9 cellular contexts compared by ENCODE assay signal in genomic region chr6:149646599-149646998, GRCh38. TPM values are rescaled to one million over a fixed set of nuclear protein-coding genes. Genes with fewer than 3 reads are reported as not detected.
DNase-seq lines count a peak whose midpoint lies in the region; ATAC-seq and TF ChIP-seq lines count a peak whose summit lies in the region.
"Had no signal": no experiment of that assay in that cellular context is flagged by ENCODE, and none has a peak within 500 bp of the region (broad histone marks: within the 10 kb centered on the region; RNA-seq: fewer than 3 reads in every experiment).

No MANE protein-coding gene starts in this region.

- in situ Hi-C loops in Panc1 (cut with HindIII; ENCODE audit: low pct_unique_long_range_greater_than_20kb, low sequenced_read_pairs) (no loop called here), G401 (cut with HindIII; ENCODE audit: low sequenced_read_pairs) (no loop called here), GM13977 (cut with MboI; ENCODE audit: low pct_unique_long_range_greater_than_20kb, low sequenced_read_pairs, unreplicated experiment) (no loop called here)

- H3K4me3 ChIP-seq in H7 (ENCODE audit: insufficient read depth, low read depth, low read length): peak overlapping the region; percentile 89
- H3K4me3 ChIP-seq in Panc1 (ENCODE audit: low read depth in 2 of 2, low read length in 2 of 2): peak overlapping the region; percentile 82 to 92; a peak in 3 of 4 replicates
- peak overlapping the region; percentile 61 for H3K4me3 ChIP-seq in epithelial cell of esophagus (ENCODE audit: low read length)
- H3K4me3 ChIP-seq in parathyroid adenoma (ENCODE audit: low read depth, low read length): peak overlapping the region; percentile 3

- no peak for ATAC-seq in Panc1

- BruUV-seq in Panc1 (replicated peaks; lab: Mats Ljungman, UMichigan): no TSS peak

- peaks cover 26% of the 10 kb centered on the region for H3K79me2 ChIP-seq in parathyroid adenoma

- no peak for TF ChIP-seq CTCF in Panc1 (IDR thresholded peaks at IDR 0.05)
- TF ChIP-seq CTCF in epithelial cell of esophagus (IDR thresholded peaks at IDR 0.05; ENCODE audit: insufficient read depth, low read depth, low read length, missing control alignments): no peak
- TF ChIP-seq CTCF in parathyroid adenoma (IDR thresholded peaks at IDR 0.05): no peak
- no peak for TF ChIP-seq CTCF in GM13977 (IDR thresholded peaks at IDR 0.05; ENCODE audit: extremely low read depth, insufficient read depth, missing control alignments)

- H3K36me3 ChIP-seq in H7 (replicated peaks; ENCODE audit: control insufficient read depth, insufficient read depth, low read length) (no peaks in the 10 kb centered on the region), Panc1 (ENCODE audit: control insufficient read depth, insufficient read depth, low read length) (peaks cover 7% of the 10 kb centered on the region; the same call in 1 of the 2 replicates), parathyroid adenoma (ENCODE audit: control insufficient read depth, insufficient read depth, low read length) (no peaks in the 10 kb centered on the region)

- POLR2A ChIA-PET in Panc1 (lab: Charles Lee): no interaction called here

- H3K27me3 ChIP-seq in H7 (ENCODE audit: control insufficient read depth, insufficient read depth, low read length) (no peaks in the 10 kb centered on the region), Panc1 (ENCODE audit: control insufficient read depth, insufficient read depth, low read length) (no peaks in the 10 kb centered on the region), parathyroid adenoma (ENCODE audit: control insufficient read depth, insufficient read depth, low read length) (no peaks in the 10 kb centered on the region)

- peak overlapping the region; percentile 95 for H3K4me2 ChIP-seq in parathyroid adenoma (ENCODE audit: low read length)

- peaks cover 13% of the 10 kb centered on the region for H3K4me1 ChIP-seq in Panc1 (ENCODE audit: control insufficient read depth, insufficient read depth, low read length)
- H3K4me1 ChIP-seq in parathyroid adenoma: peaks cover 3% of the 10 kb centered on the region

- CTCF ChIA-PET in Panc1 (lab: Charles Lee): interaction anchor here (0.7 kb wide), 1 partner anchor 222 kb away, joined by 7 read pairs; no protein-coding TSS in a partner anchor

- DNase-seq in H7 (no peak), Panc1 (ENCODE audit: low read depth, low spot score) (no peak), epithelial cell of esophagus (ENCODE audit: low read depth) (no peak), G401 (ENCODE audit: low spot score) (no peak), OCI-M2 (lab: John Stamatoyannopoulos, UW; ENCODE audit: unreplicated experiment) (no peak), GM13977 (ENCODE audit: low spot score) (no peak)
- DNase-seq: activated CD4-positive, alpha-beta T cell treated with anti-CD3 and anti-CD28 coated beads for 4 hours; effector memory CD4-positive, alpha-beta T cell had no signal

- intact Hi-C loops in Panc1 (cut with micrococcal nuclease; ENCODE audit: unreplicated experiment): loop anchor here (10.0 kb wide), 1 partner anchor 82 kb away; the partner anchor contains the start of gene GINM1

- H3K27ac ChIP-seq in Panc1 (ENCODE audit: low read length) (peak overlapping the region; percentile 86), parathyroid adenoma (no peak overlapping the region)

- H2AFZ ChIP-seq in parathyroid adenoma: no peak overlapping the region

- no peaks in the 10 kb centered on the region for H3K9me3 ChIP-seq in Panc1 (ENCODE audit: control insufficient read depth, insufficient read depth, low read depth, low read length)
- H3K9me3 ChIP-seq in parathyroid adenoma (ENCODE audit: control insufficient read depth, low read length): no peaks in the 10 kb centered on the region

- no peak overlapping the region for H3K9ac ChIP-seq in parathyroid adenoma

RNA-seq across cellular contexts. Expression of gene KATNA1, which starts 1.9 kb away (rescaled TPM):
- total RNA-seq in H7 (2014; rRNA removed; shearing (Covaris generic)): 24.9 and 27.2 TPM in 2 replicates
- total RNA-seq in Panc1 (2021; ENCODE audit: unreplicated experiment): 19.7 TPM
- 17.6 TPM for polyA plus RNA-seq in Panc1 (2012; ENCODE audit: insufficient read length)
- 12.7 and 23.8 TPM in 2 replicates for total RNA-seq in G401 (2014; rRNA removed; shearing (Covaris generic))

Comparison
In these comparisons a context has a peak if more than half of its experiments do, and no peak if none do; other contexts are left out.
1. H3K4me3 ChIP-seq: peak in every context shown above with its lines; median percentile 89 in H7; 87 in Panc1; 61 in epithelial cell of esophagus; 3 in parathyroid adenoma.